ENCODE assay signal across 19 cellular contexts in genomic region chr7:150946826-150947750, GRCh38. TPM values are rescaled to one million over a fixed set of nuclear protein-coding genes. Genes with fewer than 3 reads are reported as not detected.
A peak's percentile ranks its signal among the peaks of the same experiment; 100 is the strongest.
DNase-seq lines count a peak whose midpoint lies in the region; ATAC-seq, FAIRE-seq and TF ChIP-seq lines count a peak whose summit lies in the region.
"Had no signal": no experiment of that assay in that cellular context is flagged by ENCODE, and none has a peak within 500 bp of the region (broad histone marks: within the 10 kb centered on the region; RNA-seq: fewer than 3 reads in every experiment).

No MANE protein-coding gene starts in this region.

- H3K27me3 ChIP-seq in endothelial cell of umbilical vein (ENCODE audit: control insufficient read depth in 2 of 2, insufficient read depth in 2 of 2, low read length in 2 of 2) (peaks cover 7 to 13% of the 10 kb centered on the region in 2 experiments), mesendoderm (ENCODE audit: insufficient read depth, low read length, poor library complexity) (no peaks in the 10 kb centered on the region), transverse colon (peaks cover 15% of the 10 kb centered on the region)

- H4K8ac ChIP-seq in mesendoderm (ENCODE audit: low read depth, low read length), result no peak overlapping the region

- no peaks in the 10 kb centered on the region for H3K9me3 ChIP-seq in endothelial cell of umbilical vein (replicated peaks; ENCODE audit: control insufficient read depth, insufficient read depth, low read length)
- H3K9me3 ChIP-seq in transverse colon, result no peaks in the 10 kb centered on the region

- H3K9ac ChIP-seq in endothelial cell of umbilical vein (replicated peaks; ENCODE audit: extremely low read depth, insufficient read depth, low read length) (no peak overlapping the region), mesendoderm (ENCODE audit: low read length) (peak overlapping the region; percentile 26)

- H3K18ac ChIP-seq in mesendoderm (ENCODE audit: low read length), result peak overlapping the region; percentile 8

- TF ChIP-seq CTCF in endothelial cell of umbilical vein (IDR thresholded peaks at IDR 0.05; ENCODE audit: extremely low read depth in 1 of 2, insufficient read depth in 1 of 2, low read depth in 1 of 2, low read length in 2 of 2) (no peak), transverse colon (IDR thresholded peaks at IDR 0.05) (no peak)

- H2BK15ac ChIP-seq in mesendoderm (replicated peaks; ENCODE audit: low read depth), result no peak overlapping the region

- H4K20me1 ChIP-seq in endothelial cell of umbilical vein (replicated peaks; ENCODE audit: control insufficient read depth, extremely low read depth, insufficient read depth, low read length), result no peaks in the 10 kb centered on the region

- WGBS in mesendoderm (ENCODE audit: extremely low coverage, insufficient coverage, low lambda C conversion rate), result no CpG with 5 or more reads among the region's 46 CpGs
- WGBS in transverse colon (ENCODE audit: low coverage in 1 of 2), 2 donors, result 47% methylated on average over 41 of the region's 46 CpGs; no CpG with 5 or more reads in 1 of the 2 donors

- BruUV-seq in endothelial cell of umbilical vein (replicated peaks; lab: Mats Ljungman, UMichigan), result no TSS peak

- H3K27ac ChIP-seq in endothelial cell of umbilical vein (ENCODE audit: insufficient read depth, low read depth, low read length), result no peak overlapping the region
- no peak overlapping the region for H3K27ac ChIP-seq in mesendoderm (ENCODE audit: low read depth, low read length)
- H3K27ac ChIP-seq in transverse colon, result peak overlapping the region; percentile 56 to 86 (median 68)
- H3K27ac ChIP-seq: WERI-Rb-1 had no signal

- no peaks in the 10 kb centered on the region for H3K9me1 ChIP-seq in endothelial cell of umbilical vein (replicated peaks; ENCODE audit: control insufficient read depth, extremely low read depth, insufficient read depth, low read length)

- dilution Hi-C loops in endothelial cell of umbilical vein (cut with MboI; ENCODE audit: extremely low pct_ligation_motif_present, low sequenced_read_pairs), result no loop called here

- peak overlapping the region; percentile 40 for H3K56ac ChIP-seq in mesendoderm (ENCODE audit: low read length)

- no peak for TF ChIP-seq EP300 in transverse colon (IDR thresholded peaks at IDR 0.05; ENCODE audit: low read depth)

- H3K4ac ChIP-seq in mesendoderm (ENCODE audit: low read depth, low read length), result no peak overlapping the region

- no peak overlapping the region for H2BK5ac ChIP-seq in mesendoderm (ENCODE audit: low read length)

- H4K5ac ChIP-seq in mesendoderm (ENCODE audit: low read length), result no peak overlapping the region

- CTCF ChIA-PET in endothelial cell of umbilical vein (lab: Charles Lee), result interaction anchor here (1.1 kb wide), 1 partner anchor 49 kb away, joined by 4 read pairs; no protein-coding TSS in a partner anchor
- CTCF ChIA-PET in HEK293T (lab: Yijun Ruan, JAX), result no interaction called here

- peak; percentile 36 for DNase-seq in Right ventricle myocardium superior
- no peak for DNase-seq in Right ventricle myocardium inferior (ENCODE audit: missing footprints)
- DNase-seq in endothelial cell of umbilical vein (ENCODE audit: low read depth, low spot score), result no peak
- DNase-seq in mesendoderm, result no peak
- DNase-seq in transverse colon, result no peak
- no peak for DNase-seq in HEK293T (ENCODE audit: extremely low spot score)
- DNase-seq in cerebellum (ENCODE audit: low spot score), result no peak
- DNase-seq: central memory CD4-positive, alpha-beta T cell; COR-L47; foreskin melanocyte; MM.1S; NCI-H82; T-cell; trophoblast cell; WERI-Rb-1 had no signal

- TF ChIP-seq POLR2A in endothelial cell of umbilical vein (IDR thresholded peaks at IDR 0.05; ENCODE audit: low read depth, low read length), result no peak
- no peak for TF ChIP-seq POLR2A in transverse colon (IDR thresholded peaks at IDR 0.05)

- H3K79me2 ChIP-seq in endothelial cell of umbilical vein (ENCODE audit: control insufficient read depth, insufficient read depth, low read length), result no peaks in the 10 kb centered on the region
- H3K79me2 ChIP-seq in mesendoderm (ENCODE audit: control insufficient read depth, insufficient read depth, low read length), result no peaks in the 10 kb centered on the region

- no peak overlapping the region for H3K4me3 ChIP-seq in endothelial cell of umbilical vein (replicated peaks in 1 of 3; ENCODE audit: insufficient read depth in 1 of 3, low read depth in 1 of 3, low read length in 3 of 3)
- no peak overlapping the region for H3K4me3 ChIP-seq in mesendoderm (ENCODE audit: low read length)
- no peak overlapping the region for H3K4me3 ChIP-seq in transverse colon

- intact Hi-C loops in Right ventricle myocardium superior (cut with DNase I), result no loop called here
- intact Hi-C loops in Right ventricle myocardium inferior (cut with DNase I), result no loop called here
- intact Hi-C loops in endothelial cell of umbilical vein (cut with micrococcal nuclease), result no loop called here
- intact Hi-C loops in transverse colon (cut with DNase I; ENCODE audit: low total_unique reads), result no loop called here

- H2AK5ac ChIP-seq in mesendoderm (ENCODE audit: low read length), result no peak overlapping the region

- H3K36me3 ChIP-seq in endothelial cell of umbilical vein (ENCODE audit: control insufficient read depth in 2 of 2, extremely low read depth in 1 of 2, insufficient read depth in 2 of 2, low read length in 2 of 2) (no peaks in the 10 kb centered on the region), mesendoderm (ENCODE audit: control insufficient read depth, insufficient read depth, low read length) (no peaks in the 10 kb centered on the region), transverse colon (no peaks in the 10 kb centered on the region)

- no peaks in the 10 kb centered on the region for H3K4me1 ChIP-seq in endothelial cell of umbilical vein (ENCODE audit: control insufficient read depth, extremely low read depth, insufficient read depth, low read length)
- H3K4me1 ChIP-seq in mesendoderm (ENCODE audit: control insufficient read depth, low read depth, low read length), result peaks cover 13% of the 10 kb centered on the region
- peaks cover 0 to 20% (median 10%) of the 10 kb centered on the region in 4 donors for H3K4me1 ChIP-seq in transverse colon

- no peak overlapping the region for H2BK120ac ChIP-seq in mesendoderm (ENCODE audit: low read depth, low read length)

- POLR2A ChIA-PET in endothelial cell of umbilical vein (lab: Charles Lee) (no interaction called here), HEK293T (lab: Yijun Ruan, JAX) (no interaction called here)

- in situ Hi-C loops in transverse colon (cut with MboI; ENCODE audit: low pct_ligation_motif_present in 1 of 4, low pct_unique_long_range_greater_than_20kb in 1 of 4, low sequenced_read_pairs in 3 of 4), result no loop called here

- no peak for FAIRE-seq in endothelial cell of umbilical vein (lab: Jason Lieb, UNC)
- FAIRE-seq: endometrium, keratinocyte had no signal

- H3K79me1 ChIP-seq in mesendoderm (ENCODE audit: low read length), result no peaks in the 10 kb centered on the region

- no peak for ATAC-seq in Right ventricle myocardium superior (ENCODE audit: poor library complexity)
- ATAC-seq in Right ventricle myocardium inferior, result no peak
- no peak for ATAC-seq in GM21717 (IDR thresholded peaks at IDR 0.05; ENCODE audit: unreplicated experiment)
- ATAC-seq: T-cell had no signal

- H2AFZ ChIP-seq in endothelial cell of umbilical vein (ENCODE audit: low read depth, low read length), result no peak overlapping the region

- H3K4me2 ChIP-seq in endothelial cell of umbilical vein (ENCODE audit: insufficient read depth, low read length) (no peak overlapping the region), mesendoderm (ENCODE audit: low read length) (peak overlapping the region; percentile 49)

- no peak overlapping the region for H3K23ac ChIP-seq in mesendoderm (ENCODE audit: low read length)

TF ChIP-seq in endothelial cell of umbilical vein, 7 proteins besides CTCF, POLR2A, EP300 and RAD21:
- TF ChIP-seq JUN (IDR thresholded peaks at IDR 0.05; ENCODE audit: borderline replicate concordance, insufficient read depth, insufficient read length, low read depth) (no peak), EZH2 (IDR thresholded peaks at IDR 0.05; ENCODE audit: borderline replicate concordance, low read depth, low read length, severe bottlenecking) (peak; percentile 66)

TF ChIP-seq in HEK293T, 16 proteins besides CTCF, POLR2A, EP300 and RAD21 (continues in another document):
- TF ChIP-seq FOXA1 (IDR thresholded peaks at IDR 0.05), result no peak
- TF ChIP-seq L3MBTL2 (conservative IDR thresholded peaks at IDR 0.05), result no peak
- TF ChIP-seq FOXM1 (IDR thresholded peaks at IDR 0.05; ENCODE audit: borderline replicate concordance), result no peak
- TF ChIP-seq TARDBP (IDR thresholded peaks at IDR 0.05), result no peak
- no peak for TF ChIP-seq LEF1 (IDR thresholded peaks at IDR 0.05; ENCODE audit: borderline replicate concordance)

RNA-seq across cellular contexts. Expression of gene KCNH2, which starts 31.0 kb away (rescaled TPM):
- total RNA-seq in Right ventricle myocardium superior, result 88.9 TPM
- 97.3 TPM for total RNA-seq in Right ventricle myocardium inferior
- total RNA-seq in endothelial cell of umbilical vein, result 0.09 TPM in 1 of 2 replicates, not detected in the other
- 0.03 and 0.10 TPM in 2 replicates for polyA plus RNA-seq in endothelial cell of umbilical vein
- polyA plus RNA-seq in endothelial cell of umbilical vein (2011; cell fraction: cytosol; rRNA removed), result 0.06 TPM in 2 replicates
- polyA plus RNA-seq in endothelial cell of umbilical vein (2011; cell fraction: nucleus; rRNA removed), result 0.07 and 0.15 TPM in 2 replicates
- 0.08 and 0.14 TPM in 2 replicates for polyA plus RNA-seq in endothelial cell of umbilical vein (2012)
- polyA minus RNA-seq in endothelial cell of umbilical vein, result 3.1 TPM in 2 replicates
- not detected for polyA minus RNA-seq in endothelial cell of umbilical vein (2011; cell fraction: cytosol; rRNA and poly(A)+ RNA removed)
- polyA minus RNA-seq in endothelial cell of umbilical vein (2011; cell fraction: nucleus; rRNA and poly(A)+ RNA removed), result not detected in 2 replicates
- 0.93 TPM for polyA plus RNA-seq in mesendoderm (2013, experiment 1 of 2)
- polyA plus RNA-seq in mesendoderm (2013, experiment 2 of 2), result 0.73 TPM
- 10 to 100 TPM in 3 of 4 donors, 1 to 10 TPM in 1; 9.5 to 39.0 (median 19.3) TPM for total RNA-seq in transverse colon
- total RNA-seq in cerebellum, result 14.2 TPM

RNA-seq across cellular contexts. Expression of gene NOS3, which starts 43.7 kb away (rescaled TPM):
- total RNA-seq in Right ventricle myocardium superior, result 10.0 TPM
- total RNA-seq in Right ventricle myocardium inferior, result 19.4 TPM
- 51.4 and 82.8 TPM in 2 replicates for total RNA-seq in endothelial cell of umbilical vein
- 95.1 and 120 TPM in 2 replicates for polyA plus RNA-seq in endothelial cell of umbilical vein
- 35.6 and 46.0 TPM in 2 replicates for polyA plus RNA-seq in endothelial cell of umbilical vein (2011; cell fraction: cytosol; rRNA removed)
- polyA plus RNA-seq in endothelial cell of umbilical vein (2011; cell fraction: nucleus; rRNA removed), result 101 and 123 TPM in 2 replicates
- 59.2 and 81.5 TPM in 2 replicates for polyA plus RNA-seq in endothelial cell of umbilical vein (2012)
- 55.3 and 69.1 TPM in 2 replicates for polyA minus RNA-seq in endothelial cell of umbilical vein
- polyA minus RNA-seq in endothelial cell of umbilical vein (2011; cell fraction: cytosol; rRNA and poly(A)+ RNA removed), result not detected
- 40.8 and 66.5 TPM in 2 replicates for polyA minus RNA-seq in endothelial cell of umbilical vein (2011; cell fraction: nucleus; rRNA and poly(A)+ RNA removed)
- 2.6 TPM for polyA plus RNA-seq in mesendoderm (2013, experiment 1 of 2)
- polyA plus RNA-seq in mesendoderm (2013, experiment 2 of 2), result 2.6 TPM
- total RNA-seq in transverse colon, result 10 to 100 TPM in 2 of 4 donors, 1 to 10 TPM in 2; 2.5 to 34.2 (median 7.0) TPM
- 1.5 TPM for total RNA-seq in cerebellum
- total RNA-seq: myocyte had no signal

Comparison
In these comparisons a context has a peak if more than half of its experiments do, and no peak if none do; other contexts are left out.
1. H3K27ac ChIP-seq: peak in transverse colon (4 of 4); none in endothelial cell of umbilical vein (single experiment) and mesendoderm (single experiment).